In the genomic region with DNA sequence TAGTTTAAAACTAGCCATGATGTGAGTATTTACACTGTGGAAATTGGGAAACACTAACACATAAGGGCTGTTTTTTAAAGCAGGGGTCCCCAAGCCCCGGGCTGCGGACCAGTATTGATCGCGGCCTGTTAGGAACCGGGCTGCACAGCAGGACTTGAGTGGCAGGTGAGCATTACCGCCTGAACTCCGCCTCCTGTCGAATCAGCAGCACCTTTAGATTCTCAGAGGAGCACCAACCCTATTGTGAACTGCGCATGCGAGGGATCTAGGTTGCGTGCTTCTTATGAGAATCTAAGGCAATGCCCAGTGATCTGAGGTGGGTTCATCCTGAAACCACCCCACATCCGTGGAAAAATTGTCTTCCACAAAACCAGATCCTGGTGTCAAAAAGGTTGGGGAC, we compare ENCODE assay signal across 2 cellular contexts.
TF ChIP-seq lines count a peak whose summit lies in the region.

No MANE protein-coding gene starts in this region.

TF ChIP-seq in WTC11, 78 proteins besides CTCF, POLR2A, EP300 and RAD21 (continued from another document):
- TF ChIP-seq, protein P1, sequence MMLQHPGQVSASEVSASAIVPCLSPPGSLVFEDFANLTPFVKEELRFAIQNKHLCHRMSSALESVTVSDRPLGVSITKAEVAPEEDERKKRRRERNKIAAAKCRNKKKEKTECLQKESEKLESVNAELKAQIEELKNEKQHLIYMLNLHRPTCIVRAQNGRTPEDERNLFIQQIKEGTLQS (CRISPR knock-in tag; conservative IDR thresholded peaks at IDR 0.05) = no peak
- no peak for TF ChIP-seq TCF7 (CRISPR knock-in tag; IDR thresholded peaks at IDR 0.05; ENCODE audit: low read depth)
- TF ChIP-seq, protein P2, sequence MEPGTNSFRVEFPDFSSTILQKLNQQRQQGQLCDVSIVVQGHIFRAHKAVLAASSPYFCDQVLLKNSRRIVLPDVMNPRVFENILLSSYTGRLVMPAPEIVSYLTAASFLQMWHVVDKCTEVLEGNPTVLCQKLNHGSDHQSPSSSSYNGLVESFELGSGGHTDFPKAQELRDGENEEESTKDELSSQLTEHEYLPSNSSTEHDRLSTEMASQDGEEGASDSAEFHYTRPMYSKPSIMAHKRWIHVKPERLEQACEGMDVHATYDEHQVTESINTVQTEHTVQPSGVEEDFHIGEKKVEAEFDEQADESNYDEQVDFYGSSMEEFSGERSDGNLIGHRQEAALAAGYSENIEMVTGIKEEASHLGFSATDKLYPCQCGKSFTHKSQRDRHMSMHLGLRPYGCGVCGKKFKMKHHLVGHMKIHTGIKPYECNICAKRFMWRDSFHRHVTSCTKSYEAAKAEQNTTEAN (CRISPR knock-in tag; IDR thresholded peaks at IDR 0.05) = no peak
- no peak for TF ChIP-seq HMGXB4 (CRISPR knock-in tag; IDR thresholded peaks at IDR 0.05)
- no peak for TF ChIP-seq ZNF263 (CRISPR knock-in tag; IDR thresholded peaks at IDR 0.05; ENCODE audit: low read depth)
- TF ChIP-seq ZNF232 (CRISPR knock-in tag; IDR thresholded peaks at IDR 0.05) = no peak
- TF ChIP-seq ZNF396 (CRISPR knock-in tag; IDR thresholded peaks at IDR 0.05; ENCODE audit: borderline replicate concordance) = no peak
- no peak for TF ChIP-seq CBFB (CRISPR knock-in tag; IDR thresholded peaks at IDR 0.05; ENCODE audit: low read depth)
- TF ChIP-seq, protein P3, sequence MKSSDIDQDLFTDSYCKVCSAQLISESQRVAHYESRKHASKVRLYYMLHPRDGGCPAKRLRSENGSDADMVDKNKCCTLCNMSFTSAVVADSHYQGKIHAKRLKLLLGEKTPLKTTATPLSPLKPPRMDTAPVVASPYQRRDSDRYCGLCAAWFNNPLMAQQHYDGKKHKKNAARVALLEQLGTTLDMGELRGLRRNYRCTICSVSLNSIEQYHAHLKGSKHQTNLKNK (CRISPR knock-in tag; IDR thresholded peaks at IDR 0.05) = no peak
- TF ChIP-seq NFE2L1 (CRISPR knock-in tag; IDR thresholded peaks at IDR 0.05) = no peak
- TF ChIP-seq, protein P4, sequence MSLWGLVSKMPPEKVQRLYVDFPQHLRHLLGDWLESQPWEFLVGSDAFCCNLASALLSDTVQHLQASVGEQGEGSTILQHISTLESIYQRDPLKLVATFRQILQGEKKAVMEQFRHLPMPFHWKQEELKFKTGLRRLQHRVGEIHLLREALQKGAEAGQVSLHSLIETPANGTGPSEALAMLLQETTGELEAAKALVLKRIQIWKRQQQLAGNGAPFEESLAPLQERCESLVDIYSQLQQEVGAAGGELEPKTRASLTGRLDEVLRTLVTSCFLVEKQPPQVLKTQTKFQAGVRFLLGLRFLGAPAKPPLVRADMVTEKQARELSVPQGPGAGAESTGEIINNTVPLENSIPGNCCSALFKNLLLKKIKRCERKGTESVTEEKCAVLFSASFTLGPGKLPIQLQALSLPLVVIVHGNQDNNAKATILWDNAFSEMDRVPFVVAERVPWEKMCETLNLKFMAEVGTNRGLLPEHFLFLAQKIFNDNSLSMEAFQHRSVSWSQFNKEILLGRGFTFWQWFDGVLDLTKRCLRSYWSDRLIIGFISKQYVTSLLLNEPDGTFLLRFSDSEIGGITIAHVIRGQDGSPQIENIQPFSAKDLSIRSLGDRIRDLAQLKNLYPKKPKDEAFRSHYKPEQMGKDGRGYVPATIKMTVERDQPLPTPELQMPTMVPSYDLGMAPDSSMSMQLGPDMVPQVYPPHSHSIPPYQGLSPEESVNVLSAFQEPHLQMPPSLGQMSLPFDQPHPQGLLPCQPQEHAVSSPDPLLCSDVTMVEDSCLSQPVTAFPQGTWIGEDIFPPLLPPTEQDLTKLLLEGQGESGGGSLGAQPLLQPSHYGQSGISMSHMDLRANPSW (CRISPR knock-in tag; conservative IDR thresholded peaks at IDR 0.05; ENCODE audit: low read depth) = no peak
- TF ChIP-seq ZNF121 (CRISPR knock-in tag; IDR thresholded peaks at IDR 0.05) = no peak

TF ChIP-seq in SK-N-SH treated with all-trans-retinoic acid at 6 μM for 48 hours, 23 proteins besides CTCF, POLR2A, EP300 and RAD21 (continued from another document):
- TF ChIP-seq TSHZ2 (CRISPR knock-in tag; IDR thresholded peaks at IDR 0.05) = no peak
TF ChIP-seq in SK-N-SH treated with all-trans-retinoic acid at 6 μM for 48 hours: peak in this region for 0.
